In the genomic region with DNA sequence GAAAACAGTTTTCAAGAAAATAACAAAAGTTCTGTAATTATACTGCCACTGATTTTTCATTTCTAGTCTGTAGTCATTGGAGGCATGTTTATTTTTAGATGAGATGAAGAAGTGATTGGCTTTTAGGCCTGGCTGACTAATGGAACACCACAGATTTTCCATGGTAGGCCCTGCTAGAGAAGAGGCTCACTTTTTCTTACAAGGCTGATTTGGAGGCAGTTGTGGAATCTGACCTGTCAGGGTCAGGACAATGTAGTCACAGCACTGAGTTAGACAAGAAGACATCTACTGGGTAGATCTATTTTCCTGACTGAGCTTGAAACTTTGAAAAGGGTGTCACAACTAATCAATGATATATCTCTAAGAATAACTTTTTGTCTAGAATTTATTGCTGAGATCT, we compare ENCODE assay signal across 21 cellular contexts. TPM values are rescaled to one million over a fixed set of nuclear protein-coding genes. Genes with fewer than 3 reads are reported as not detected.
A peak's percentile ranks its signal among the peaks of the same experiment; 100 is the strongest.
DNase-seq lines count a peak whose midpoint lies in the region; ATAC-seq and TF ChIP-seq lines count a peak whose summit lies in the region.
"Had no signal": no experiment of that assay in that cellular context is flagged by ENCODE, and none has a peak within 500 bp of the region (broad histone marks: within the 10 kb centered on the region; RNA-seq: fewer than 3 reads in every experiment).

No MANE protein-coding gene starts in this region.

- CTCF ChIA-PET in activated CD4-positive, alpha-beta T cell treated with anti-CD3 and anti-CD28 coated beads for 36 hours (lab: Charles Lee): no interaction called here
- CTCF ChIA-PET in WTC11 (lab: Charles Lee): interaction anchor here (0.9 kb wide), 1 partner anchor 88 kb away, joined by 3 read pairs; no protein-coding TSS in a partner anchor

- no peaks in the 10 kb centered on the region for H3K9me3 Mint-ChIP-seq in activated CD4-positive, alpha-beta T cell treated with anti-CD3 and anti-CD28 coated beads for 36 hours (ENCODE audit: low read depth)
- H3K9me3 Mint-ChIP-seq in CD4-positive, CD25-positive, alpha-beta regulatory T cell: no peaks in the 10 kb centered on the region
- no peaks in the 10 kb centered on the region for H3K9me3 Mint-ChIP-seq in activated naive CD8-positive, alpha-beta T cell (ENCODE audit: low read depth)
- H3K9me3 Mint-ChIP-seq in naive thymus-derived CD8-positive, alpha-beta T cell: no peaks in the 10 kb centered on the region
- no peaks in the 10 kb centered on the region for H3K9me3 Mint-ChIP-seq in WTC11
- H3K9me3 Mint-ChIP-seq: activated naive CD8-positive, alpha-beta T cell treated with anti-CD3 and anti-CD28 coated beads, Interleukin-2, amount 10 ng/mL, durations not matched to agents 7 days and 5 days; H9 had no signal

- intact Hi-C loops in activated CD4-positive, alpha-beta T cell treated with anti-CD3 and anti-CD28 coated beads for 36 hours (cut with DNase I, micrococcal nuclease): no loop called here

- H2AFZ ChIP-seq in neuronal stem cell (ENCODE audit: low read length): no peak overlapping the region

- H3K4me2 ChIP-seq in neuronal stem cell (ENCODE audit: insufficient read depth, low read length, poor library complexity, severe bottlenecking): no peak overlapping the region

- no peak for TF ChIP-seq CTCF in WTC11 (IDR thresholded peaks at IDR 0.05)

- H3K36me3 ChIP-seq in CD4-positive, CD25-positive, alpha-beta regulatory T cell (ENCODE audit: control insufficient read depth, insufficient read depth, low read length): peaks cover 98% of the 10 kb centered on the region
- peaks cover 95% of the 10 kb centered on the region for H3K36me3 ChIP-seq in effector memory CD4-positive, alpha-beta T cell (ENCODE audit: control insufficient read depth, insufficient read depth, low read length)
- peaks cover 48 to 100% of the 10 kb centered on the region in 2 donors for H3K36me3 ChIP-seq in neuronal stem cell (replicated peaks in 1 of 2; ENCODE audit: control insufficient read depth in 2 of 2, insufficient read depth in 2 of 2, low read length in 2 of 2)

- no peak overlapping the region for H4K91ac ChIP-seq in neuronal stem cell (ENCODE audit: low read depth, low read length, poor library complexity)

- H3K27me3 Mint-ChIP-seq in activated CD4-positive, alpha-beta T cell treated with anti-CD3 and anti-CD28 coated beads for 36 hours: no peaks in the 10 kb centered on the region
- no peaks in the 10 kb centered on the region for H3K27me3 Mint-ChIP-seq in CD4-positive, CD25-positive, alpha-beta regulatory T cell
- H3K27me3 Mint-ChIP-seq in activated naive CD8-positive, alpha-beta T cell: no peaks in the 10 kb centered on the region
- no peaks in the 10 kb centered on the region for H3K27me3 Mint-ChIP-seq in naive thymus-derived CD8-positive, alpha-beta T cell
- H3K27me3 Mint-ChIP-seq in WTC11 (ENCODE audit: low read depth): no peaks in the 10 kb centered on the region
- H3K27me3 Mint-ChIP-seq: activated naive CD8-positive, alpha-beta T cell treated with anti-CD3 and anti-CD28 coated beads, Interleukin-2, amount 10 ng/mL, durations not matched to agents 7 days and 5 days; B cell had no signal

- H3K4ac ChIP-seq in neuronal stem cell (ENCODE audit: low read length): no peak overlapping the region

- POLR2A ChIA-PET in activated CD4-positive, alpha-beta T cell treated with anti-CD3 and anti-CD28 coated beads for 36 hours (lab: Charles Lee): interaction anchor here (0.6 to 0.7 kb wide), 2 partner anchors 505 to 1539 kb away, joined by 3 to 6 read pairs; no protein-coding TSS in a partner anchor
- POLR2A ChIA-PET in naive thymus-derived CD8-positive, alpha-beta T cell (lab: Charles Lee): no interaction called here
- POLR2A ChIA-PET in WTC11 (lab: Charles Lee): no interaction called here

- H3K36me3 Mint-ChIP-seq in activated CD4-positive, alpha-beta T cell treated with anti-CD3 and anti-CD28 coated beads for 36 hours (ENCODE audit: low read depth): peaks cover 91% of the 10 kb centered on the region
- H3K36me3 Mint-ChIP-seq in CD4-positive, CD25-positive, alpha-beta regulatory T cell: peaks cover 83% of the 10 kb centered on the region
- peaks cover 21% of the 10 kb centered on the region for H3K36me3 Mint-ChIP-seq in activated naive CD8-positive, alpha-beta T cell
- H3K36me3 Mint-ChIP-seq in naive thymus-derived CD8-positive, alpha-beta T cell: peaks cover 22 to 100% (median 39%) of the 10 kb centered on the region in 3 donors
- peaks cover 95% of the 10 kb centered on the region for H3K36me3 Mint-ChIP-seq in WTC11

- no peak overlapping the region for H2BK120ac ChIP-seq in neuronal stem cell (ENCODE audit: low read depth, low read length)

- no peaks in the 10 kb centered on the region for H3K27me3 ChIP-seq in CD4-positive, CD25-positive, alpha-beta regulatory T cell (ENCODE audit: control insufficient read depth, insufficient read depth, low read length)
- no peaks in the 10 kb centered on the region for H3K27me3 ChIP-seq in effector memory CD4-positive, alpha-beta T cell (replicated peaks; ENCODE audit: control insufficient read depth, insufficient read depth, low read length, poor library complexity, severe bottlenecking)
- no peaks in the 10 kb centered on the region for H3K27me3 ChIP-seq in neuronal stem cell (ENCODE audit: control insufficient read depth in 3 of 3, insufficient read depth in 3 of 3, low read depth in 1 of 3, low read length in 3 of 3)
- H3K27me3 ChIP-seq: left lung, pancreas had no signal

- H3K27ac Mint-ChIP-seq in activated CD4-positive, alpha-beta T cell treated with anti-CD3 and anti-CD28 coated beads for 36 hours: peak overlapping the region; percentile 72
- peak overlapping the region in 2 of 3 donors; percentile 33 to 52 for H3K27ac Mint-ChIP-seq in CD4-positive, CD25-positive, alpha-beta regulatory T cell
- peak overlapping the region; percentile 85 for H3K27ac Mint-ChIP-seq in activated naive CD8-positive, alpha-beta T cell
- peak overlapping the region in 8 of 10 donors; percentile 4 to 74 (median 27) for H3K27ac Mint-ChIP-seq in naive thymus-derived CD8-positive, alpha-beta T cell
- no peak overlapping the region; the same call in 1 of the 2 replicates for H3K27ac Mint-ChIP-seq in WTC11
- H3K27ac Mint-ChIP-seq: activated naive CD8-positive, alpha-beta T cell treated with anti-CD3 and anti-CD28 coated beads, Interleukin-2, amount 10 ng/mL, durations not matched to agents 7 days and 5 days; B cell; H9 had no signal

- ATAC-seq in activated CD4-positive, alpha-beta T cell treated with anti-CD3 and anti-CD28 coated beads for 36 hours: peak; percentile 64
- no peak for ATAC-seq in CD4-positive, CD25-positive, alpha-beta regulatory T cell (ENCODE audit: low read depth in 2 of 2)
- no peak for ATAC-seq in naive thymus-derived CD8-positive, alpha-beta T cell
- no peak for ATAC-seq in WTC11
- ATAC-seq: esophagus mucosa, left lung, pancreas, sciatic nerve had no signal

- no peak overlapping the region for H2BK5ac ChIP-seq in neuronal stem cell (ENCODE audit: low read length)

- no peaks in the 10 kb centered on the region for H3K4me1 ChIP-seq in CD4-positive, CD25-positive, alpha-beta regulatory T cell (ENCODE audit: control insufficient read depth, insufficient read depth, low read length, poor library complexity, severe bottlenecking)
- H3K4me1 ChIP-seq in effector memory CD4-positive, alpha-beta T cell (ENCODE audit: control insufficient read depth, insufficient read depth, low read length, poor library complexity, severe bottlenecking): no peaks in the 10 kb centered on the region
- no peaks in the 10 kb centered on the region for H3K4me1 ChIP-seq in neuronal stem cell (ENCODE audit: control insufficient read depth in 2 of 2, insufficient read depth in 1 of 2, low read depth in 1 of 2, low read length in 2 of 2)

- H2BK12ac ChIP-seq in neuronal stem cell (ENCODE audit: low read length): no peak overlapping the region

- no peak overlapping the region for H3K9ac ChIP-seq in neuronal stem cell (ENCODE audit: low read depth, low read length, poor library complexity)

- H2AK5ac ChIP-seq in neuronal stem cell (ENCODE audit: low read depth, low read length): no peak overlapping the region

- DNase-seq in activated CD4-positive, alpha-beta T cell treated with anti-CD3 and anti-CD28 coated beads for 36 hours: peak; percentile 21
- no peak for DNase-seq in activated CD4-positive, alpha-beta T cell treated with anti-CD3 and anti-CD28 coated beads, Interleukin-2, amount 50 U/mL, for 1 hour
- DNase-seq in CD4-positive, CD25-positive, alpha-beta regulatory T cell: no peak
- no peak for DNase-seq in naive thymus-derived CD8-positive, alpha-beta T cell
- no peak for DNase-seq in WTC11 (ENCODE audit: low spot score)
- DNase-seq in effector memory CD4-positive, alpha-beta T cell: no peak
- DNase-seq in neuronal stem cell (ENCODE audit: low spot score): no peak
- DNase-seq: 8988T; activated naive CD8-positive, alpha-beta T cell treated with anti-CD3 and anti-CD28 coated beads, Interleukin-2, amount 10 ng/mL, durations not matched to agents 7 days and 5 days; GF-D8; glutamatergic neuron; H9; left lung; NCI-H1930; NK-92 treated with Interleukin-12 subunit alpha and Interleukin-12 subunit beta, amount 100 ng/mL, for 24 hours; pancreas had no signal

- H3K4me3 ChIP-seq in CD4-positive, CD25-positive, alpha-beta regulatory T cell (ENCODE audit: low read depth, low read length): no peak overlapping the region
- no peak overlapping the region for H3K4me3 ChIP-seq in effector memory CD4-positive, alpha-beta T cell (ENCODE audit: insufficient read depth, low read depth, low read length, poor library complexity, severe bottlenecking)
- no peak overlapping the region for H3K4me3 ChIP-seq in neuronal stem cell (ENCODE audit: low read length in 2 of 2)
- H3K4me3 ChIP-seq: left lung, pancreas had no signal

- H3K18ac ChIP-seq in neuronal stem cell (ENCODE audit: low read length): no peak overlapping the region

- H2BK15ac ChIP-seq in neuronal stem cell (ENCODE audit: low read length): no peak overlapping the region

- no peaks in the 10 kb centered on the region for H3K79me1 ChIP-seq in neuronal stem cell (ENCODE audit: low read depth, low read length)

- H3K4me1 Mint-ChIP-seq in activated CD4-positive, alpha-beta T cell treated with anti-CD3 and anti-CD28 coated beads for 36 hours: peaks cover 68% of the 10 kb centered on the region
- H3K4me1 Mint-ChIP-seq in CD4-positive, CD25-positive, alpha-beta regulatory T cell: peaks cover 0 to 16% (median 10%) of the 10 kb centered on the region in 4 donors
- peaks cover 35% of the 10 kb centered on the region for H3K4me1 Mint-ChIP-seq in activated naive CD8-positive, alpha-beta T cell (ENCODE audit: low read depth)
- H3K4me1 Mint-ChIP-seq in naive thymus-derived CD8-positive, alpha-beta T cell: peaks cover 0 to 6% (median 3%) of the 10 kb centered on the region in 4 donors
- H3K4me1 Mint-ChIP-seq in WTC11: no peaks in the 10 kb centered on the region
- H3K4me1 Mint-ChIP-seq: B cell, H9 had no signal

- no peak overlapping the region for H4K8ac ChIP-seq in neuronal stem cell (ENCODE audit: low read depth, low read length)

- H3K27ac ChIP-seq in CD4-positive, CD25-positive, alpha-beta regulatory T cell (ENCODE audit: insufficient read depth, low read length, poor library complexity, severe bottlenecking): no peak overlapping the region
- H3K27ac ChIP-seq in effector memory CD4-positive, alpha-beta T cell (ENCODE audit: insufficient read depth, low read length, poor library complexity, severe bottlenecking): no peak overlapping the region
- no peak overlapping the region for H3K27ac ChIP-seq in neuronal stem cell (replicated peaks; ENCODE audit: low read length)
- H3K27ac ChIP-seq: left lung, pancreas, VCaP had no signal

- no peak overlapping the region for H3K23ac ChIP-seq in neuronal stem cell (ENCODE audit: low read depth, low read length, poor library complexity)

- H3K4me3 Mint-ChIP-seq in activated CD4-positive, alpha-beta T cell treated with anti-CD3 and anti-CD28 coated beads for 36 hours: no peak overlapping the region
- no peak overlapping the region for H3K4me3 Mint-ChIP-seq in CD4-positive, CD25-positive, alpha-beta regulatory T cell
- no peak overlapping the region for H3K4me3 Mint-ChIP-seq in activated naive CD8-positive, alpha-beta T cell
- no peak overlapping the region for H3K4me3 Mint-ChIP-seq in naive thymus-derived CD8-positive, alpha-beta T cell
- no peak overlapping the region for H3K4me3 Mint-ChIP-seq in WTC11
- H3K4me3 Mint-ChIP-seq: activated naive CD8-positive, alpha-beta T cell treated with anti-CD3 and anti-CD28 coated beads, Interleukin-2, amount 10 ng/mL, durations not matched to agents 7 days and 5 days; B cell; H9 had no signal

- no peaks in the 10 kb centered on the region for H3K9me3 ChIP-seq in CD4-positive, CD25-positive, alpha-beta regulatory T cell (ENCODE audit: control insufficient read depth in 2 of 2, low read length in 2 of 2)
- no peaks in the 10 kb centered on the region for H3K9me3 ChIP-seq in effector memory CD4-positive, alpha-beta T cell (ENCODE audit: control insufficient read depth, low read length)
- H3K9me3 ChIP-seq in neuronal stem cell (replicated peaks in 1 of 2; ENCODE audit: control insufficient read depth in 2 of 2, insufficient read depth in 1 of 2, low read depth in 1 of 2, low read length in 2 of 2): no peaks in the 10 kb centered on the region
- H3K9me3 ChIP-seq: left lung, pancreas had no signal

- H3K14ac ChIP-seq in neuronal stem cell (ENCODE audit: low read length): no peak overlapping the region

RNA-seq across cellular contexts. Expression of a gene that starts 43.9 kb away (rescaled TPM):
- total RNA-seq in activated CD4-positive, alpha-beta T cell treated with anti-CD3 and anti-CD28 coated beads for 36 hours: 10 to 100 TPM; 68.9 to 82.9 TPM
- 138 TPM for total RNA-seq in CD4-positive, CD25-positive, alpha-beta regulatory T cell
- polyA plus RNA-seq in CD4-positive, CD25-positive, alpha-beta regulatory T cell: 10 to 100 TPM; 22.7 to 32.9 (median 28.5) TPM
- 100 to 1,000 TPM; 187 to 194 TPM for total RNA-seq in naive thymus-derived CD8-positive, alpha-beta T cell
- polyA plus RNA-seq in naive thymus-derived CD8-positive, alpha-beta T cell: 10 to 100 TPM; 12.6 to 30.4 (median 17.5) TPM
- total RNA-seq in WTC11 (2021): 34.2 to 46.2 TPM (median 45.4 TPM) in 3 replicates
- polyA plus RNA-seq in neuronal stem cell (2013, experiment 1 of 2): 17.2 TPM
- polyA plus RNA-seq in neuronal stem cell (2013, experiment 2 of 2): 17.9 TPM
